ENCODE assay signal across 23 cellular contexts in the genomic region with DNA sequence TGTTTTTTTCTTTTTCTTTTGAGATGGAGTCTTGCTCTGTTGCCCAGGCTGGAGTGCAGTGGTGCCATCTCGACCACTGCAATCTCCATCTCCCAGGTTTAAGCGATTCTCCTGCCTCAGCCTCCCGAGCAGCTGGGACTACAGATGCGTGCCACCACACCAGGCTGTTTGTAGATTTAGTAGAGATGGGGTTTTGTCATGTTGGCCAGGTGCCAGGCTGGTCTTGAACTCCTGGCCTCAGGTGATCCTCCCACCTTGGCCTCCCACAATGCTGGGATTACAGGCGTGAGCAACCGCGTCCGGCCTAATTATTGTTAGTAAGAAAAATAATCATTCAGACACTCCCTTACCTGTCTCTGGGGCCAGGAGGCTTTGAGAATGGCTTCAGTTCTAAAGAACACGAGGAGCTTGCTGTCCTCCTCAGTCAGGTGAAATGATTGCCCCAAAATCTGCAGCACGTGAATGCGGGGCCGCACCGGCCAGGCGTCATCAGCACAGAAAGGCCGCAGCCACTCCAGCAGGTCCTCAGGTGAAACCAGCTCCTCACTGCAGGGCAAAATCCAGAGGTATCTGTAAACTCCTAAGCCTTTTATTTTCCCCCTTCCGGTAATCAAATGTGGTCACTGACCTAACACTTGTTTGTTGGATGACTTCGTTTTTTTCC.
A peak's percentile ranks its signal among the peaks of the same experiment; 100 is the strongest.
DNase-seq lines count a peak whose midpoint lies in the region; ATAC-seq, FAIRE-seq and TF ChIP-seq lines count a peak whose summit lies in the region.
"Had no signal": no experiment of that assay in that cellular context is flagged by ENCODE, and none has a peak within 500 bp of the region (broad histone marks: within the 10 kb centered on the region; RNA-seq: fewer than 3 reads in every experiment).

No MANE protein-coding gene starts in this region.

- no peak overlapping the region for H2BK5ac ChIP-seq in neuronal stem cell (ENCODE audit: low read length)

- H3K9me3 ChIP-seq in HepG2 (ENCODE audit: low read length): no peaks in the 10 kb centered on the region
- no peaks in the 10 kb centered on the region for H3K9me3 ChIP-seq in right lobe of liver
- peaks cover 0 to 2% of the 10 kb centered on the region in 2 donors for H3K9me3 ChIP-seq in neuronal stem cell (replicated peaks in 1 of 2; ENCODE audit: control insufficient read depth in 2 of 2, insufficient read depth in 1 of 2, low read depth in 1 of 2, low read length in 2 of 2)
- no peaks in the 10 kb centered on the region for H3K9me3 ChIP-seq in neural progenitor cell (ENCODE audit: low read depth)
- H3K9me3 ChIP-seq: BLaER1, Caco-2 had no signal

- no peak overlapping the region for H3K4me3 Mint-ChIP-seq in neural progenitor cell
- H3K4me3 Mint-ChIP-seq: B cell; CD4-positive, CD25-positive, alpha-beta regulatory T cell; CD8-positive, alpha-beta T cell had no signal

- H3K27ac Mint-ChIP-seq in neural progenitor cell: no peak overlapping the region
- H3K27ac Mint-ChIP-seq: B cell; CD4-positive, CD25-positive, alpha-beta regulatory T cell; CD8-positive, alpha-beta T cell had no signal

- POLR2A ChIA-PET in HepG2 (lab: Yijun Ruan, JAX): no interaction called here

- no peak overlapping the region for H3K4ac ChIP-seq in neuronal stem cell (ENCODE audit: low read length)

- peaks cover 20% of the 10 kb centered on the region for H3K4me1 Mint-ChIP-seq in neural progenitor cell
- H3K4me1 Mint-ChIP-seq: B cell had no signal

- peak overlapping the region; percentile 75 for H2AK5ac ChIP-seq in neuronal stem cell (ENCODE audit: low read depth, low read length)

- H3K9ac ChIP-seq in HepG2 (ENCODE audit: insufficient read depth, low read depth, low read length) (no peak overlapping the region), neuronal stem cell (ENCODE audit: low read depth, low read length, poor library complexity) (no peak overlapping the region), neural progenitor cell (no peak overlapping the region)
- H3K9ac ChIP-seq: BLaER1, GM23248 had no signal

- no peak overlapping the region for H3K4me3 ChIP-seq in HepG2 (replicated peaks in 1 of 3; ENCODE audit: insufficient read depth in 1 of 3, low read depth in 2 of 3, low read length in 3 of 3)
- H3K4me3 ChIP-seq in right lobe of liver: no peak overlapping the region
- no peak overlapping the region for H3K4me3 ChIP-seq in neuronal stem cell (ENCODE audit: low read length in 2 of 2)
- no peak overlapping the region for H3K4me3 ChIP-seq in neural progenitor cell
- H3K4me3 ChIP-seq: BLaER1, GM23248 had no signal

- no peak overlapping the region for H3K18ac ChIP-seq in neuronal stem cell (ENCODE audit: low read length)

- H3K27ac ChIP-seq in HepG2 (ENCODE audit: extremely low read length, insufficient read depth, low read length) (no peak overlapping the region), right lobe of liver (no peak overlapping the region), neuronal stem cell (replicated peaks; ENCODE audit: low read length) (no peak overlapping the region), neural progenitor cell (no peak overlapping the region)
- H3K27ac ChIP-seq: 22Rv1, BLaER1, C4-2B, GM23248 had no signal

- no peaks in the 10 kb centered on the region for H3K27me3 Mint-ChIP-seq in neural progenitor cell (ENCODE audit: insufficient read depth, low read depth)
- H3K27me3 Mint-ChIP-seq: B cell; CD4-positive, CD25-positive, alpha-beta regulatory T cell had no signal

- H2BK12ac ChIP-seq in neuronal stem cell (ENCODE audit: low read length): no peak overlapping the region

- H4K20me1 ChIP-seq in HepG2 (ENCODE audit: insufficient read depth, low read length) (no peaks in the 10 kb centered on the region), neural progenitor cell (ENCODE audit: low read depth) (no peaks in the 10 kb centered on the region)
- H4K20me1 ChIP-seq: BLaER1 had no signal

- FAIRE-seq in HepG2 (lab: Jason Lieb, UNC): no peak
- FAIRE-seq: A204.1, G401.6, GM12892, H1 had no signal

- no peaks in the 10 kb centered on the region for H3K27me3 ChIP-seq in HepG2 (ENCODE audit: control insufficient read depth in 1 of 2, insufficient read depth in 2 of 2, low read length in 2 of 2)
- H3K27me3 ChIP-seq in right lobe of liver: no peaks in the 10 kb centered on the region
- H3K27me3 ChIP-seq in neuronal stem cell (ENCODE audit: control insufficient read depth in 3 of 3, insufficient read depth in 3 of 3, low read depth in 1 of 3, low read length in 3 of 3): no peaks in the 10 kb centered on the region
- H3K27me3 ChIP-seq in neural progenitor cell: no peaks in the 10 kb centered on the region
- H3K27me3 ChIP-seq: BLaER1 had no signal

- H3K4me2 ChIP-seq in HepG2 (ENCODE audit: low read depth, low read length) (no peak overlapping the region), neuronal stem cell (ENCODE audit: insufficient read depth, low read length, poor library complexity, severe bottlenecking) (no peak overlapping the region), neural progenitor cell (no peak overlapping the region)
- H3K4me2 ChIP-seq: BLaER1 had no signal

- 97% methylated on average over 17 of the region's 17 CpGs for WGBS in HepG2 (ENCODE audit: low lambda C conversion rate)
- WGBS in right lobe of liver (ENCODE audit: insufficient coverage, low coverage, low lambda C conversion rate, missing lambda C conversion rate): 92% methylated on average over 10 of the region's 17 CpGs
- WGBS in neuronal stem cell (ENCODE audit: extremely low coverage in 2 of 2, insufficient read length in 2 of 2, insufficient replicate concordance in 1 of 2), 2 donors: no CpG with 5 or more reads among the region's 17 CpGs

- no peak overlapping the region for H4K8ac ChIP-seq in neuronal stem cell (ENCODE audit: low read depth, low read length)

- H3K9me3 Mint-ChIP-seq in neural progenitor cell: peaks cover 2% of the 10 kb centered on the region
- H3K9me3 Mint-ChIP-seq: CD8-positive, alpha-beta T cell had no signal

- H4K91ac ChIP-seq in neuronal stem cell (ENCODE audit: low read depth, low read length, poor library complexity): no peak overlapping the region

- peaks cover 6 to 13% of the 10 kb centered on the region in 2 experiments; a peak in 4 of 5 replicates for H3K36me3 ChIP-seq in HepG2 (replicated peaks in 1 of 2; ENCODE audit: control insufficient read depth in 1 of 2, insufficient read depth in 2 of 2, low read length in 2 of 2)
- H3K36me3 ChIP-seq in right lobe of liver: no peaks in the 10 kb centered on the region
- H3K36me3 ChIP-seq in neuronal stem cell (replicated peaks in 1 of 2; ENCODE audit: control insufficient read depth in 2 of 2, insufficient read depth in 2 of 2, low read length in 2 of 2): peaks cover 2 to 14% of the 10 kb centered on the region in 2 donors
- H3K36me3 ChIP-seq in neural progenitor cell: no peaks in the 10 kb centered on the region

- H3K79me2 ChIP-seq in HepG2 (ENCODE audit: insufficient read depth, low read length) (no peaks in the 10 kb centered on the region), neural progenitor cell (ENCODE audit: low read depth) (no peaks in the 10 kb centered on the region)

- in situ Hi-C loops in HepG2 (cut with HindIII; ENCODE audit: extremely low pct_ligation_motif_present, low pct_unique_long_range_greater_than_20kb): no loop called here

- no peak overlapping the region for H3K14ac ChIP-seq in neuronal stem cell (ENCODE audit: low read length)

- H3F3A ChIP-seq in neural progenitor cell (ENCODE audit: low read depth): no peaks in the 10 kb centered on the region

- peaks cover 12% of the 10 kb centered on the region for H3K36me3 Mint-ChIP-seq in neural progenitor cell

- no peak overlapping the region for H2BK120ac ChIP-seq in neuronal stem cell (ENCODE audit: low read depth, low read length)

- DNase-seq in NCI-H748 (lab: John Stamatoyannopoulos, UW; ENCODE audit: unreplicated experiment) (peak; percentile 56), NCI-H748 treated with DMSO at 0.1 percent for 48 hours (lab: John Stamatoyannopoulos, UW) (no peak), HepG2 (ENCODE audit: low spot score) (no peak), right lobe of liver (no peak), neuronal stem cell (ENCODE audit: low spot score) (no peak), RKO (ENCODE audit: low spot score) (no peak), neural progenitor cell (ENCODE audit: low spot score) (no peak)
- DNase-seq: Caco-2; CD4-positive, CD25-positive, alpha-beta regulatory T cell; CD8-positive, alpha-beta T cell; DMS153; DND-41; GM23248; H7; HCEC 1CT had no signal

- TF ChIP-seq RAD21 in HepG2 (CRISPR knock-in tag; IDR thresholded peaks at IDR 0.05): no peak

- intact Hi-C loops in HepG2 (cut with micrococcal nuclease; ENCODE audit: unreplicated experiment): no loop called here
- intact Hi-C loops in right lobe of liver (cut with DNase I): no loop called here

- no peaks in the 10 kb centered on the region for H3K79me1 ChIP-seq in neuronal stem cell (ENCODE audit: low read depth, low read length)

- no peak overlapping the region for H2AFZ ChIP-seq in HepG2 (ENCODE audit: low read length)
- no peak overlapping the region for H2AFZ ChIP-seq in neuronal stem cell (ENCODE audit: low read length)
- H2AFZ ChIP-seq in neural progenitor cell (replicated peaks): no peak overlapping the region
- H2AFZ ChIP-seq: GM23248 had no signal

- TF ChIP-seq EP300 in HepG2 (IDR thresholded peaks at IDR 0.05; ENCODE audit: low read depth in 2 of 2, low read length in 2 of 2): no peak
- TF ChIP-seq EP300 in HepG2 (CRISPR knock-in tag; IDR thresholded peaks at IDR 0.05; ENCODE audit: borderline replicate concordance): no peak

- no peak overlapping the region for H3K23ac ChIP-seq in neuronal stem cell (ENCODE audit: low read depth, low read length, poor library complexity)

- BruUV-seq in HepG2 (replicated peaks; lab: Mats Ljungman, UMichigan): no TSS peak

- TF ChIP-seq CTCF in HepG2 (CRISPR knock-in tag; IDR thresholded peaks at IDR 0.05): no peak
- no peak for TF ChIP-seq CTCF in right lobe of liver (IDR thresholded peaks at IDR 0.05)
- TF ChIP-seq CTCF in neural progenitor cell (IDR thresholded peaks at IDR 0.05): no peak

- no peak overlapping the region for H2BK15ac ChIP-seq in neuronal stem cell (ENCODE audit: low read length)

- H3K4me1 ChIP-seq in HepG2 (ENCODE audit: insufficient read depth, low read length) (no peaks in the 10 kb centered on the region), right lobe of liver (no peaks in the 10 kb centered on the region), neuronal stem cell (ENCODE audit: control insufficient read depth in 2 of 2, insufficient read depth in 1 of 2, low read depth in 1 of 2, low read length in 2 of 2) (peaks cover 0 to 4% of the 10 kb centered on the region in 2 donors), neural progenitor cell (peaks cover 3% of the 10 kb centered on the region)
- H3K4me1 ChIP-seq: BLaER1, Caco-2 had no signal

- ATAC-seq in HepG2 (no peak), right lobe of liver (no peak)
- ATAC-seq: CD8-positive, alpha-beta T cell had no signal

- TF ChIP-seq POLR2A in HepG2 (IDR thresholded peaks at IDR 0.05; ENCODE audit: insufficient read depth in 1 of 2, low read depth in 2 of 2, low read length in 2 of 2) (no peak), right lobe of liver (IDR thresholded peaks at IDR 0.05) (no peak)

- CTCF ChIA-PET in HepG2 (lab: Yijun Ruan, JAX; ENCODE audit: low intra/inter-chr PET ratio, low total read pairs): no interaction called here

TF ChIP-seq in HepG2, 621 proteins besides CTCF, POLR2A, EP300 and RAD21:
- peak; percentile 41; the same call in 1 of the 2 replicates for TF ChIP-seq LCORL (IDR thresholded peaks at IDR 0.05)
- no peak for TF ChIP-seq LCORL (CRISPR knock-in tag; IDR thresholded peaks at IDR 0.05)
- TF ChIP-seq PAX8 (CRISPR knock-in tag; IDR thresholded peaks at IDR 0.05; ENCODE audit: borderline replicate concordance): no peak
